In genomic region chr10:22133640-22134624, GRCh38 we compare ENCODE assay signal across 1 cellular context.
TF ChIP-seq lines count a peak whose summit lies in the region.

No MANE protein-coding gene starts in this region.

TF ChIP-seq in K562, 482 proteins besides CTCF, POLR2A, EP300 and RAD21 (continued from another document and continues in another):
- TF ChIP-seq RERE (CRISPR knock-in tag; IDR thresholded peaks at IDR 0.05; ENCODE audit: borderline replicate concordance) (no peak), ZNF644 (tag; IDR thresholded peaks at IDR 0.05; ENCODE audit: low read depth) (peak; percentile 92), ELK1 (CRISPR knock-in tag; IDR thresholded peaks at IDR 0.05) (no peak), DDX20 (tag; IDR thresholded peaks at IDR 0.05; ENCODE audit: low read depth) (peak; percentile 22; the same call in 1 of the 2 replicates), NONO (IDR thresholded peaks at IDR 0.05; ENCODE audit: low read depth in 2 of 2, low read length in 1 of 2) (0 out of 4 replicates have a peak, but pooled peaks of 1 of the 2 experiments have one; percentile 12), ZNF449 (CRISPR knock-in tag; IDR thresholded peaks at IDR 0.05) (no peak), POLR2H (tag; IDR thresholded peaks at IDR 0.05; ENCODE audit: low read depth) (no peak; the same call in 1 of the 2 replicates), HSF4 (CRISPR knock-in tag; IDR thresholded peaks at IDR 0.05; ENCODE audit: borderline replicate concordance) (no peak), ZC3H8 (IDR thresholded peaks at IDR 0.05) (no peak), RNF219 (CRISPR knock-in tag; IDR thresholded peaks at IDR 0.05) (no peak), MTA3 (IDR thresholded peaks at IDR 0.05; ENCODE audit: borderline replicate concordance) (peak; percentile 94), TCFL5 (CRISPR knock-in tag; conservative IDR thresholded peaks at IDR 0.05) (no peak), MED1 (CRISPR knock-in tag; IDR thresholded peaks at IDR 0.05; ENCODE audit: borderline replicate concordance) (no peak), TCF3 (CRISPR knock-in tag; IDR thresholded peaks at IDR 0.05) (peak; percentile 70), RNF2 (IDR thresholded peaks at IDR 0.05) (peak; percentile 91), FOXP1 (CRISPR knock-in tag; IDR thresholded peaks at IDR 0.05) (peak; percentile 85), EWSR1 (IDR thresholded peaks at IDR 0.05; ENCODE audit: borderline replicate concordance, low read depth, partially characterized antibody) (no peak), CHD4 (IDR thresholded peaks at IDR 0.05; ENCODE audit: insufficient read depth, insufficient replicate concordance, low read depth, low read length, poor library complexity, severe bottlenecking) (no peak), SMC3 (conservative IDR thresholded peaks at IDR 0.05; ENCODE audit: insufficient read depth, low read depth, low read length) (0 out of 2 replicates have a peak, but pooled peaks have one; percentile 18), NEUROD1 (IDR thresholded peaks at IDR 0.05; ENCODE audit: borderline replicate concordance, low read depth, low read length, partially characterized antibody) (no peak), ZBTB8A (IDR thresholded peaks at IDR 0.05; ENCODE audit: partially characterized antibody) (no peak), HIVEP1 (CRISPR knock-in tag; IDR thresholded peaks at IDR 0.05) (no peak), ZNF143 (CRISPR knock-in tag; IDR thresholded peaks at IDR 0.05) (no peak), TFAM (CRISPR knock-in tag; conservative IDR thresholded peaks at IDR 0.05) (no peak), RBBP5 (IDR thresholded peaks at IDR 0.05; ENCODE audit: borderline replicate concordance, insufficient read depth, low read length, poor library complexity, severe bottlenecking) (peak; percentile 69), E2F3 (CRISPR knock-in tag; IDR thresholded peaks at IDR 0.05) (no peak), PKNOX1 (IDR thresholded peaks at IDR 0.05) (peak; percentile 95), HNRNPUL1 (IDR thresholded peaks at IDR 0.05; ENCODE audit: low read length) (no peak), LEF1 (IDR thresholded peaks at IDR 0.05) (peak; percentile 96), ZNF311 (CRISPR knock-in tag; IDR thresholded peaks at IDR 0.05) (no peak), ETV5 (CRISPR knock-in tag; IDR thresholded peaks at IDR 0.05; ENCODE audit: low read depth) (no peak), NFATC3 (IDR thresholded peaks at IDR 0.05) (peak; percentile 60; the same call in 1 of the 2 replicates), MITF (IDR thresholded peaks at IDR 0.05) (0 out of 2 replicates have a peak, but pooled peaks have one; percentile 2), PYGO2 (tag; IDR thresholded peaks at IDR 0.05) (no peak), WHSC1 (IDR thresholded peaks at IDR 0.05; ENCODE audit: low read length) (no peak), PHF20 (IDR thresholded peaks at IDR 0.05; ENCODE audit: partially characterized antibody) (no peak), ZNF354B (CRISPR knock-in tag; IDR thresholded peaks at IDR 0.05) (no peak), RCOR1 (IDR thresholded peaks at IDR 0.05; ENCODE audit: borderline replicate concordance in 1 of 2, low read depth in 2 of 2, low read length in 2 of 2) (peak; percentile 80 to 92), CHCHD3 (CRISPR knock-in tag; IDR thresholded peaks at IDR 0.05) (no peak)
- TF ChIP-seq, protein P1, sequence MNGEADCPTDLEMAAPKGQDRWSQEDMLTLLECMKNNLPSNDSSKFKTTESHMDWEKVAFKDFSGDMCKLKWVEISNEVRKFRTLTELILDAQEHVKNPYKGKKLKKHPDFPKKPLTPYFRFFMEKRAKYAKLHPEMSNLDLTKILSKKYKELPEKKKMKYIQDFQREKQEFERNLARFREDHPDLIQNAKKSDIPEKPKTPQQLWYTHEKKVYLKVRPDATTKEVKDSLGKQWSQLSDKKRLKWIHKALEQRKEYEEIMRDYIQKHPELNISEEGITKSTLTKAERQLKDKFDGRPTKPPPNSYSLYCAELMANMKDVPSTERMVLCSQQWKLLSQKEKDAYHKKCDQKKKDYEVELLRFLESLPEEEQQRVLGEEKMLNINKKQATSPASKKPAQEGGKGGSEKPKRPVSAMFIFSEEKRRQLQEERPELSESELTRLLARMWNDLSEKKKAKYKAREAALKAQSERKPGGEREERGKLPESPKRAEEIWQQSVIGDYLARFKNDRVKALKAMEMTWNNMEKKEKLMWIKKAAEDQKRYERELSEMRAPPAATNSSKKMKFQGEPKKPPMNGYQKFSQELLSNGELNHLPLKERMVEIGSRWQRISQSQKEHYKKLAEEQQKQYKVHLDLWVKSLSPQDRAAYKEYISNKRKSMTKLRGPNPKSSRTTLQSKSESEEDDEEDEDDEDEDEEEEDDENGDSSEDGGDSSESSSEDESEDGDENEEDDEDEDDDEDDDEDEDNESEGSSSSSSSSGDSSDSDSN (IDR thresholded peaks at IDR 0.05; ENCODE audit: borderline replicate concordance in 1 of 2, low read depth in 2 of 2, low read length in 2 of 2): no peak
- TF ChIP-seq, protein P2, sequence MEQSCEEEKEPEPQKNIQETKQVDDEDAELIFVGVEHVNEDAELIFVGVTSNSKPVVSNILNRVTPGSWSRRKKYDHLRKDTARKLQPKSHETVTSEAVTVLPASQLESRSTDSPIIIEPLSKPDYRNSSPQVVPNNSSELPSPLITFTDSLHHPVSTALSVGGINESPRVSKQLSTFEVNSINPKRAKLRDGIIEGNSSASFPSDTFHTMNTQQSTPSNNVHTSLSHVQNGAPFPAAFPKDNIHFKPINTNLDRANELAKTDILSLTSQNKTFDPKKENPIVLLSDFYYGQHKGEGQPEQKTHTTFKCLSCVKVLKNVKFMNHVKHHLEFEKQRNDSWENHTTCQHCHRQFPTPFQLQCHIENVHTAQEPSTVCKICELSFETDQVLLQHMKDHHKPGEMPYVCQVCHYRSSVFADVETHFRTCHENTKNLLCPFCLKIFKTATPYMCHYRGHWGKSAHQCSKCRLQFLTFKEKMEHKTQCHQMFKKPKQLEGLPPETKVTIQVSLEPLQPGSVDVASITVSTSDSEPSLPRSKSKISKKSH (CRISPR knock-in tag; IDR thresholded peaks at IDR 0.05): no peak
- TF ChIP-seq, protein P3, sequence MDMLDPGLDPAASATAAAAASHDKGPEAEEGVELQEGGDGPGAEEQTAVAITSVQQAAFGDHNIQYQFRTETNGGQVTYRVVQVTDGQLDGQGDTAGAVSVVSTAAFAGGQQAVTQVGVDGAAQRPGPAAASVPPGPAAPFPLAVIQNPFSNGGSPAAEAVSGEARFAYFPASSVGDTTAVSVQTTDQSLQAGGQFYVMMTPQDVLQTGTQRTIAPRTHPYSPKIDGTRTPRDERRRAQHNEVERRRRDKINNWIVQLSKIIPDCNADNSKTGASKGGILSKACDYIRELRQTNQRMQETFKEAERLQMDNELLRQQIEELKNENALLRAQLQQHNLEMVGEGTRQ (CRISPR knock-in tag; IDR thresholded peaks at IDR 0.05): no peak
